Comparison of ENCODE assay signal across 13 cellular contexts in genomic region chr11:119696378-119697157, GRCh38. TPM values are rescaled to one million over a fixed set of nuclear protein-coding genes. Genes with fewer than 3 reads are reported as not detected.
DNase-seq lines count a peak whose midpoint lies in the region; ATAC-seq and TF ChIP-seq lines count a peak whose summit lies in the region.
"Had no signal": no experiment of that assay in that cellular context is flagged by ENCODE, and none has a peak within 500 bp of the region (broad histone marks: within the 10 kb centered on the region; RNA-seq: fewer than 3 reads in every experiment).

No MANE protein-coding gene starts in this region.

- TF ChIP-seq CTCF in WERI-Rb-1 (IDR thresholded peaks at IDR 0.05; ENCODE audit: low read depth, low read length) (no peak), lower leg skin (IDR thresholded peaks at IDR 0.05) (no peak)

- TF ChIP-seq POLR2A in lower leg skin (IDR thresholded peaks at IDR 0.05): no peak

- no peaks in the 10 kb centered on the region for H3K9me3 ChIP-seq in WERI-Rb-1 (ENCODE audit: severe bottlenecking)
- H3K9me3 ChIP-seq: esophagus muscularis mucosa had no signal

- H3K36me3 ChIP-seq in WERI-Rb-1: peaks cover 12% of the 10 kb centered on the region; the same call in 1 of the 2 replicates
- H3K36me3 ChIP-seq: esophagus muscularis mucosa had no signal

- H3K27me3 ChIP-seq in WERI-Rb-1 (ENCODE audit: insufficient read depth, low read depth, severe bottlenecking): no peaks in the 10 kb centered on the region
- H3K27me3 ChIP-seq: esophagus muscularis mucosa had no signal

- intact Hi-C loops in lower leg skin (cut with DNase I; ENCODE audit: low total_unique reads): no loop called here

- no peak overlapping the region for H3K27ac Mint-ChIP-seq in stimulated activated effector memory CD8-positive, alpha-beta T cell treated with anti-CD3 and anti-CD28 coated beads, Interleukin-12 subunit alpha, Interleukin-12 subunit beta, amount 100 ng/mL, for 72 hours

- no peak overlapping the region for H3K4me3 Mint-ChIP-seq in stimulated activated effector memory CD8-positive, alpha-beta T cell treated with anti-CD3 and anti-CD28 coated beads, Interleukin-12 subunit alpha, Interleukin-12 subunit beta, amount 100 ng/mL, for 72 hours

- WGBS in lower leg skin, 2 donors: 48 to 58% methylated on average over 18 to 19 of the region's 19 CpGs

- no peaks in the 10 kb centered on the region for H3K36me3 Mint-ChIP-seq in stimulated activated effector memory CD8-positive, alpha-beta T cell treated with anti-CD3 and anti-CD28 coated beads, Interleukin-12 subunit alpha, Interleukin-12 subunit beta, amount 100 ng/mL, for 72 hours
- H3K36me3 Mint-ChIP-seq: activated naive CD4-positive, alpha-beta T cell treated with anti-CD3 and anti-CD28 coated beads, Interleukin-2, amount 50 U/mL, for 72 hours had no signal

- H3K4me3 ChIP-seq in WERI-Rb-1 (ENCODE audit: low read depth, low read length) (no peak overlapping the region), lower leg skin (ENCODE audit: low read depth, poor library complexity, severe bottlenecking) (no peak overlapping the region)
- H3K4me3 ChIP-seq: esophagus muscularis mucosa had no signal

- peak; percentile 28 for DNase-seq in COLO668 (lab: John Stamatoyannopoulos, UW; ENCODE audit: unreplicated experiment)
- DNase-seq in LoVo (ENCODE audit: low spot score): peak; percentile 79
- DNase-seq in WERI-Rb-1: peak; percentile 97
- DNase-seq in lower leg skin (ENCODE audit: low spot score in 2 of 2): peak; percentile 88 to 92
- DNase-seq in 8988T: no peak
- DNase-seq in stimulated activated effector memory CD8-positive, alpha-beta T cell treated with anti-CD3 and anti-CD28 coated beads, Interleukin-12 subunit alpha, Interleukin-12 subunit beta, amount 100 ng/mL, for 72 hours (ENCODE audit: low spot score in 2 of 2): no peak
- DNase-seq: NCI-H2029 treated with DMSO at 0.1 percent for 48 hours; Right ventricle myocardium superior; stimulated activated CD4-positive, alpha-beta T cell treated with anti-CD3 and anti-CD28 coated beads, Interleukin-1b, Interleukin-23, amount 100 ng/mL, for 48 hours had no signal

- H3K9me3 Mint-ChIP-seq in stimulated activated effector memory CD8-positive, alpha-beta T cell treated with anti-CD3 and anti-CD28 coated beads, Interleukin-12 subunit alpha, Interleukin-12 subunit beta, amount 100 ng/mL, for 72 hours: no peaks in the 10 kb centered on the region
- H3K9me3 Mint-ChIP-seq: activated naive CD4-positive, alpha-beta T cell treated with anti-CD3 and anti-CD28 coated beads, Interleukin-2, amount 50 U/mL, for 72 hours had no signal

- H3K4me1 Mint-ChIP-seq in stimulated activated effector memory CD8-positive, alpha-beta T cell treated with anti-CD3 and anti-CD28 coated beads, Interleukin-12 subunit alpha, Interleukin-12 subunit beta, amount 100 ng/mL, for 72 hours: peaks cover 39% of the 10 kb centered on the region

- no peak for ATAC-seq in HG03045 (IDR thresholded peaks at IDR 0.05; ENCODE audit: unreplicated experiment)
- ATAC-seq in GM21515 (IDR thresholded peaks at IDR 0.05; ENCODE audit: unreplicated experiment): no peak
- ATAC-seq in stimulated activated effector memory CD8-positive, alpha-beta T cell treated with anti-CD3 and anti-CD28 coated beads, Interleukin-12 subunit alpha, Interleukin-12 subunit beta, amount 100 ng/mL, for 72 hours: no peak
- ATAC-seq: activated naive CD4-positive, alpha-beta T cell treated with anti-CD3 and anti-CD28 coated beads, Interleukin-2, amount 50 U/mL, for 72 hours had no signal

- peak overlapping the region; percentile 96 for H3K27ac ChIP-seq in WERI-Rb-1
- H3K27ac ChIP-seq: esophagus muscularis mucosa had no signal

RNA-seq across cellular contexts. Expression of gene NECTIN1, which starts 32.4 kb away (rescaled TPM):
- 100 to 1,000 TPM; 111 to 142 (median 130) TPM for total RNA-seq in lower leg skin

Comparison
In these comparisons a context has a peak if more than half of its experiments do, and no peak if none do; other contexts are left out.
1. DNase-seq: peak in COLO668 (single experiment), LoVo (single experiment), WERI-Rb-1 (single experiment) and lower leg skin (2 of 2); none in 8988T (single experiment) and stimulated activated effector memory CD8-positive, alpha-beta T cell treated with anti-CD3 and anti-CD28 coated beads, Interleukin-12 subunit alpha, Interleukin-12 subunit beta, amount 100 ng/mL, for 72 hours (0 of 2).